ENCODE assay signal across 35 cellular contexts in the genomic region with DNA sequence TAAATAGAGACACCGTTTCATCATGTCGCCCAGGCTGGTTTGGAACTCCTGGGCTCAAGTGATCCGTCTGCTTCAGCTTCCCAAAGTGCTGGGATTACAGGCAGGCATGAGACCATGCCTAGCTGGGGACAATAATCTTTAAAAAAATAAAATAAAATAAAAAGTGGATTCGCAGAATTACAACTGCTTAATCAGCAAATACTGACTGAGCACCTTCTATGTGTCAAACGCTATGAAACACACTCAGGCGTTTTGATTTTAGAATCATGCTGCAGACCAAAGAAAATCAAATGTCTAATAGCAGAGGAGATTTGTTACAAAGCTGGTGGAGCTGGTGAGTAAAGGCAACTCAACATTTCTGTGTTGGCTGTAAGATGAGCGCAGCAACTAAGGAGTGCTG. TPM values are rescaled to one million over a fixed set of nuclear protein-coding genes. Genes with fewer than 3 reads are reported as not detected.
"Had no signal": no experiment of that assay in that cellular context is flagged by ENCODE, and none has a peak within 500 bp of the region (broad histone marks: within the 10 kb centered on the region; RNA-seq: fewer than 3 reads in every experiment).

No MANE protein-coding gene starts in this region.

- H3K27ac ChIP-seq: ascending aorta, cardiac muscle cell, colonic mucosa, VCaP had no signal

- H3K4me1 ChIP-seq: colonic mucosa had no signal

- DNase-seq: activated CD4-positive, alpha-beta memory T cell treated with anti-CD3 and anti-CD28 coated beads, Interleukin-2, amount 10 ng/mL, durations not matched to agents 7 days and 5 days; activated CD4-positive, alpha-beta T cell treated with anti-CD3 and anti-CD28 coated beads for 1 hour; activated CD4-positive, alpha-beta T cell treated with anti-CD3 and anti-CD28 coated beads for 36 hours; activated CD4-positive, alpha-beta T cell treated with anti-CD3 and anti-CD28 coated beads for 48 hours; activated CD4-positive, alpha-beta T cell treated with anti-CD3 and anti-CD28 coated beads, Interleukin-2, amount 10 ng/mL, durations not matched to agents 7 days and 5 days; activated CD4-positive, alpha-beta T cell treated with anti-CD3 and anti-CD28 coated beads, Interleukin-2, amount 50 U/mL, for 48 hours; activated CD4-positive, CD25-positive, alpha-beta regulatory T cell; activated CD8-positive, alpha-beta memory T cell treated with anti-CD3 and anti-CD28 coated beads for 24 hours; activated CD8-positive, alpha-beta memory T cell treated with anti-CD3 and anti-CD28 coated beads, Interleukin-2, amount 10 ng/mL, durations not matched to agents 7 days and 5 days; activated CD8-positive, alpha-beta memory T cell treated with anti-CD3 and anti-CD28 coated beads, Interleukin-2, amount 50 U/mL, for 48 hours; activated CD8-positive, alpha-beta T cell treated with anti-CD3 and anti-CD28 coated beads, Interleukin-2, amount 10 ng/mL, durations not matched to agents 7 days and 5 days; activated effector memory CD4-positive, alpha-beta T cell treated with Interleukin-2 at 50 U/mL for 16 hours; activated gamma-delta T cell; activated naive CD4-positive, alpha-beta T cell treated with anti-CD3 and anti-CD28 coated beads, Interleukin-2, amount 10 ng/mL, durations not matched to agents 7 days and 5 days; activated naive CD4-positive, alpha-beta T cell treated with Interleukin-2 at 50 U/mL for 16 hours; activated naive CD8-positive, alpha-beta T cell treated with anti-CD3 and anti-CD28 coated beads, Interleukin-2, amount 10 ng/mL, durations not matched to agents 7 days and 5 days; activated naive CD8-positive, alpha-beta T cell treated with anti-CD3 and anti-CD28 coated beads, Interleukin-2, amount 50 U/mL, for 24 hours; activated T-cell treated with anti-CD3 and anti-CD28 coated beads, Interleukin-2, amount 50 U/mL, for 24 hours; activated T-cell treated with anti-CD3 and anti-CD28 coated beads, Interleukin-2, amount 50 U/mL, for 48 hours; amygdala; anterior cingulate cortex; cerebellar nuclear complex; colonic mucosa; T-helper 2 cell; T-helper 9 cell had no signal

- H3K4me3 ChIP-seq: ascending aorta, cardiac muscle cell, colonic mucosa had no signal

- H3K9me3 ChIP-seq: ascending aorta, colonic mucosa had no signal

- H3K36me3 ChIP-seq: ascending aorta, cardiac muscle cell, colonic mucosa had no signal

- H3K27me3 ChIP-seq: ascending aorta, cardiac muscle cell, colonic mucosa had no signal

- ATAC-seq: activated CD4-positive, alpha-beta T cell treated with anti-CD3 and anti-CD28 coated beads for 36 hours; activated CD4-positive, CD25-positive, alpha-beta regulatory T cell treated with anti-CD3 and anti-CD28 coated beads, Interleukin-2, amount 50 U/mL, for 24 hours; activated CD8-positive, alpha-beta memory T cell treated with anti-CD3 and anti-CD28 coated beads, Interleukin-2, amount 10 ng/mL, durations not matched to agents 7 days and 5 days; activated CD8-positive, alpha-beta T cell treated with anti-CD3 and anti-CD28 coated beads, Interleukin-2, amount 10 ng/mL, durations not matched to agents 7 days and 5 days; activated naive CD8-positive, alpha-beta T cell treated with anti-CD3 and anti-CD28 coated beads, Interleukin-2, amount 50 U/mL, for 24 hours; WTC11 had no signal

- FAIRE-seq: bronchial epithelial cell, TTC549 had no signal

RNA-seq across cellular contexts. Expression of a gene that starts 22.7 kb away (rescaled TPM):
- total RNA-seq: activated CD8-positive, alpha-beta T cell treated with anti-CD3 and anti-CD28 coated beads, Interleukin-2, amount 10 ng/mL, durations not matched to agents 7 days and 5 days; activated naive CD8-positive, alpha-beta T cell treated with anti-CD3 and anti-CD28 coated beads, Interleukin-2, amount 10 ng/mL, durations not matched to agents 7 days and 5 days had no signal

RNA-seq across cellular contexts. Expression of a gene that starts 40.9 kb away (rescaled TPM):
- total RNA-seq: activated CD4-positive, alpha-beta memory T cell treated with anti-CD3 and anti-CD28 coated beads, Interleukin-2, amount 10 ng/mL, durations not matched to agents 7 days and 5 days; activated CD4-positive, alpha-beta T cell treated with anti-CD3 and anti-CD28 coated beads for 36 hours; activated CD4-positive, alpha-beta T cell treated with anti-CD3 and anti-CD28 coated beads, Interleukin-2, amount 10 ng/mL, durations not matched to agents 7 days and 5 days; activated CD8-positive, alpha-beta memory T cell treated with anti-CD3 and anti-CD28 coated beads, Interleukin-2, amount 10 ng/mL, durations not matched to agents 7 days and 5 days; activated CD8-positive, alpha-beta T cell treated with anti-CD3 and anti-CD28 coated beads, Interleukin-2, amount 10 ng/mL, durations not matched to agents 7 days and 5 days; activated naive CD8-positive, alpha-beta T cell treated with anti-CD3 and anti-CD28 coated beads, Interleukin-2, amount 10 ng/mL, durations not matched to agents 7 days and 5 days; activated T-helper 2 cell treated with anti-CD3 and anti-CD28 coated beads, Interferon-gamma antibody, Interleukin-2, Interleukin-4, amounts not matched to agents 10 μg/mL and 5 μg/mL and 100 μg/mL, durations not matched to agents 14 hours and 24 hours and 36 hours; ascending aorta; bronchial epithelial cell; cardiac muscle cell; chondrocyte; colonic mucosa; WTC11 had no signal
- polyA plus RNA-seq: adipose tissue, cardiac muscle cell had no signal
